Comparison of ENCODE assay signal across 15 cellular contexts in genomic region chr4:22787753-22788389, GRCh38.
A peak's percentile ranks its signal among the peaks of the same experiment; 100 is the strongest.
DNase-seq lines count a peak whose midpoint lies in the region; ATAC-seq, FAIRE-seq and TF ChIP-seq lines count a peak whose summit lies in the region.
"Had no signal": no experiment of that assay in that cellular context is flagged by ENCODE, and none has a peak within 500 bp of the region (broad histone marks: within the 10 kb centered on the region; RNA-seq: fewer than 3 reads in every experiment).

No MANE protein-coding gene starts in this region.

- TF ChIP-seq CTCF in GM12878 (IDR thresholded peaks at IDR 0.05 in 2 of 3, conservative IDR thresholded peaks at IDR 0.05 in 1 of 3; ENCODE audit: control insufficient read depth in 2 of 3, extremely low read depth in 1 of 3, insufficient read depth in 1 of 3, low read depth in 3 of 3, low read length in 3 of 3), result no peak

- H3K9me3 ChIP-seq in GM12878 (replicated peaks; ENCODE audit: control insufficient read depth, insufficient read depth, low read length), result no peaks in the 10 kb centered on the region
- H3K9me3 ChIP-seq: MG63 had no signal

- peaks cover 5 to 8% of the 10 kb centered on the region in 2 donors for H3K4me1 Mint-ChIP-seq in stimulated activated naive B cell treated with anti-CD40 and anti-IgM and Interleukin-4, amounts not matched to agents 10 μg/mL and 1 μg/mL and 100 μg/mL, for 72 hours

- H3K27me3 ChIP-seq in GM12878 (replicated peaks in 1 of 2; ENCODE audit: control insufficient read depth in 2 of 2, insufficient read depth in 2 of 2, low read length in 1 of 2), result no peaks in the 10 kb centered on the region
- H3K27me3 ChIP-seq: MG63 had no signal

- peak; percentile 36 for ATAC-seq in GM12878
- ATAC-seq in stimulated activated naive B cell treated with anti-CD40 and anti-IgM and Interleukin-4, amounts not matched to agents 10 μg/mL and 1 μg/mL and 100 μg/mL, for 72 hours (replicated peaks), result peak; percentile 86 to 89
- no peak for ATAC-seq in GM18873 (IDR thresholded peaks at IDR 0.05; ENCODE audit: low FRiP score, unreplicated experiment)

- no peak for FAIRE-seq in GM12878 (lab: Jason Lieb, UNC)

- intact Hi-C loops in GM12878 (cut with micrococcal nuclease; ENCODE audit: unreplicated experiment), result no loop called here

- no peak overlapping the region for H3K27ac ChIP-seq in GM12878 (ENCODE audit: control insufficient read depth, insufficient read depth)

- WGBS in GM12878 (ENCODE audit: insufficient coverage, insufficient replicate concordance, low lambda C conversion rate, missing lambda C conversion rate), result 26% methylated on average over 6 of the region's 6 CpGs

- H3K4me3 ChIP-seq in GM12878, result no peak overlapping the region
- H3K4me3 ChIP-seq: MG63 had no signal

- no peaks in the 10 kb centered on the region for H3K27me3 Mint-ChIP-seq in stimulated activated naive B cell treated with anti-CD40 and anti-IgM and Interleukin-4, amounts not matched to agents 10 μg/mL and 1 μg/mL and 100 μg/mL, for 72 hours

- H3K36me3 Mint-ChIP-seq in stimulated activated naive B cell treated with anti-CD40 and anti-IgM and Interleukin-4, amounts not matched to agents 10 μg/mL and 1 μg/mL and 100 μg/mL, for 72 hours, result no peaks in the 10 kb centered on the region

- no peak for TF ChIP-seq POLR2A in GM12878 (IDR thresholded peaks at IDR 0.05; ENCODE audit: low read depth, low read length)

- SMC1A ChIA-PET in GM12878 (lab: Charles Lee; ENCODE audit: uncharacterized antibody, unreplicated experiment), result no interaction called here

- no peak for TF ChIP-seq EP300 in GM12878 (IDR thresholded peaks at IDR 0.05; ENCODE audit: borderline replicate concordance in 1 of 2, control insufficient read depth in 1 of 2, low read depth in 2 of 2, low read length in 2 of 2)

- POLR2A ChIA-PET in GM12878 (lab: Charles Lee), result no interaction called here

- no peaks in the 10 kb centered on the region for H4K20me1 ChIP-seq in GM12878 (ENCODE audit: control insufficient read depth, insufficient read depth)

- BruUV-seq in GM12878 (replicated peaks; lab: Mats Ljungman, UMichigan), result no TSS peak

- CTCF ChIA-PET in GM12878 (lab: Yijun Ruan, JAX), result no interaction called here

- no peak overlapping the region for H3K4me3 Mint-ChIP-seq in stimulated activated naive B cell treated with anti-CD40 and anti-IgM and Interleukin-4, amounts not matched to agents 10 μg/mL and 1 μg/mL and 100 μg/mL, for 72 hours

- H3K4me2 ChIP-seq in GM12878 (ENCODE audit: control insufficient read depth, insufficient read depth), result no peak overlapping the region

- peaks cover 4 to 12% of the 10 kb centered on the region in 2 donors for H3K9me3 Mint-ChIP-seq in stimulated activated naive B cell treated with anti-CD40 and anti-IgM and Interleukin-4, amounts not matched to agents 10 μg/mL and 1 μg/mL and 100 μg/mL, for 72 hours

- H3K4me1 ChIP-seq in GM12878 (ENCODE audit: control insufficient read depth, insufficient read depth, low read length), result no peaks in the 10 kb centered on the region

- no peaks in the 10 kb centered on the region for H3K36me3 ChIP-seq in GM12878 (ENCODE audit: control insufficient read depth in 2 of 2, insufficient read depth in 2 of 2, low read length in 1 of 2)
- H3K36me3 ChIP-seq: MG63 had no signal

- no peak for TF ChIP-seq RAD21 in GM12878 (IDR thresholded peaks at IDR 0.05; ENCODE audit: insufficient read depth, low read depth, low read length)

- H3K9ac ChIP-seq in GM12878 (ENCODE audit: control insufficient read depth, insufficient read depth, low read length), result no peak overlapping the region

- RAD21 ChIA-PET in GM12878 (lab: Charles Lee; ENCODE audit: unreplicated experiment), result no interaction called here

- H3K27ac Mint-ChIP-seq in stimulated activated naive B cell treated with anti-CD40 and anti-IgM and Interleukin-4, amounts not matched to agents 10 μg/mL and 1 μg/mL and 100 μg/mL, for 72 hours, result no peak overlapping the region

- H2AFZ ChIP-seq in GM12878 (ENCODE audit: control insufficient read depth, low read depth, low read length), result no peak overlapping the region

- DNase-seq in SKM-1 treated with dmso at 0.1 percent for 144 hours (lab: John Stamatoyannopoulos, UW; ENCODE audit: unreplicated experiment) (peak; percentile 17), SKM-1 (lab: John Stamatoyannopoulos, UW; ENCODE audit: unreplicated experiment) (no peak), NOMO-1 treated with DMSO at 0.1 percent for 48 hours (lab: John Stamatoyannopoulos, UW; ENCODE audit: unreplicated experiment) (peak; percentile 76), GM12878 (ENCODE audit: low read depth, low spot score) (no peak), GM19240 (ENCODE audit: insufficient read length, low spot score) (no peak), NCI-H526 (lab: John Stamatoyannopoulos, UW) (no peak)
- DNase-seq in stimulated activated naive B cell treated with anti-CD40 and anti-IgM and Interleukin-4, amounts not matched to agents 10 μg/mL and 1 μg/mL and 100 μg/mL, for 72 hours, result peak; percentile 18
- DNase-seq: 8988T, C1 segment of cervical spinal cord, DMS 273 treated with DMSO at 0.1 percent for 48 hours, H7, MG63, NCI-H1930, NCI-H748 treated with DMSO at 0.1 percent for 48 hours had no signal

- no peaks in the 10 kb centered on the region for H3K79me2 ChIP-seq in GM12878 (ENCODE audit: control insufficient read depth, insufficient read depth, low read length)

- in situ Hi-C loops in GM12878 (cut with MboI), result no loop called here

TF ChIP-seq in GM12878, 131 proteins besides CTCF, POLR2A, EP300 and RAD21 (continues in another document):
- TF ChIP-seq SREBF1 (IDR thresholded peaks at IDR 0.05; ENCODE audit: low read length) (no peak), TBL1XR1 (IDR thresholded peaks at IDR 0.05; ENCODE audit: low read depth, low read length) (no peak), GABPA (IDR thresholded peaks at IDR 0.05; ENCODE audit: low read depth) (no peak), CHD4 (IDR thresholded peaks at IDR 0.05) (no peak), ZNF207 (IDR thresholded peaks at IDR 0.05; ENCODE audit: borderline replicate concordance) (no peak), RAD51 (IDR thresholded peaks at IDR 0.05) (no peak), CUX1 (IDR thresholded peaks at IDR 0.05; ENCODE audit: insufficient replicate concordance, low read depth, low read length) (no peak), CBX3 (IDR thresholded peaks at IDR 0.05; ENCODE audit: borderline replicate concordance, low read depth) (no peak), ZBTB4 (CRISPR knock-in tag; IDR thresholded peaks at IDR 0.05) (no peak), BRCA1 (IDR thresholded peaks at IDR 0.05; ENCODE audit: low read depth, low read length) (no peak)

Comparison
In these comparisons a context has a peak if more than half of its experiments do, and no peak if none do; other contexts are left out.
1. DNase-seq: peak in SKM-1 treated with dmso at 0.1 percent for 144 hours (single experiment), NOMO-1 treated with DMSO at 0.1 percent for 48 hours (single experiment) and stimulated activated naive B cell treated with anti-CD40 and anti-IgM and Interleukin-4, amounts not matched to agents 10 μg/mL and 1 μg/mL and 100 μg/mL, for 72 hours (single experiment); none in SKM-1 (single experiment), GM12878 (single experiment), GM19240 (single experiment) and NCI-H526 (0 of 2).